ENCODE assay signal across 9 cellular contexts in genomic region chr5:143398451-143399237, GRCh38. TPM values are rescaled to one million over a fixed set of nuclear protein-coding genes. Genes with fewer than 3 reads are reported as not detected.
DNase-seq lines count a peak whose midpoint lies in the region; ATAC-seq, FAIRE-seq and TF ChIP-seq lines count a peak whose summit lies in the region.
"Had no signal": no experiment of that assay in that cellular context is flagged by ENCODE, and none has a peak within 500 bp of the region (broad histone marks: within the 10 kb centered on the region; RNA-seq: fewer than 3 reads in every experiment).

No MANE protein-coding gene starts in this region.

- H3K36me3 ChIP-seq in GM23248 (ENCODE audit: low read depth) (peaks cover 25% of the 10 kb centered on the region), colonic mucosa (no peaks in the 10 kb centered on the region)

- ATAC-seq in A549 (no peak), memory B cell (ENCODE audit: low read depth) (no peak), GM21528 (IDR thresholded peaks at IDR 0.05; ENCODE audit: low FRiP score, unreplicated experiment) (no peak), GM19324 (IDR thresholded peaks at IDR 0.05; ENCODE audit: low FRiP score, unreplicated experiment) (no peak)

- no peak for TF ChIP-seq RAD21 in A549 (conservative IDR thresholded peaks at IDR 0.05 in 1 of 2, IDR thresholded peaks at IDR 0.05 in 1 of 2)

- DNase-seq in A549 (ENCODE audit: low read depth in 1 of 2, low spot score in 1 of 2) = no peak
- peak; percentile 54 for DNase-seq in GM23248
- DNase-seq in memory B cell (ENCODE audit: low spot score in 2 of 2) = no peak
- DNase-seq in colonic mucosa = no peak
- no peak for DNase-seq in cortex of kidney (lab: John Stamatoyannopoulos, UW)
- DNase-seq: NCI-H774 had no signal

- peaks cover 15% of the 10 kb centered on the region for H4K20me1 ChIP-seq in GM23248 (ENCODE audit: insufficient read depth)

- no peak for TF ChIP-seq POLR2A in A549 (IDR thresholded peaks at IDR 0.05; ENCODE audit: low read length)

- H3K4me1 ChIP-seq in A549 = peaks cover 19% of the 10 kb centered on the region
- H3K4me1 ChIP-seq in GM23248 (ENCODE audit: insufficient read depth) = peaks cover 25% of the 10 kb centered on the region
- no peaks in the 10 kb centered on the region for H3K4me1 ChIP-seq in colonic mucosa

- H3F3A ChIP-seq in GM23248 (ENCODE audit: insufficient read depth) = peaks cover 39% of the 10 kb centered on the region

- in situ Hi-C loops in GM23248 (cut with MboI) = loop anchor here (10.0 kb wide), 2 partner anchors 374 to 474 kb away; no protein-coding TSS in a partner anchor

- no peaks in the 10 kb centered on the region for H3K27me3 Mint-ChIP-seq in memory B cell

- 3% methylated on average over 8 of the region's 8 CpGs for WGBS in A549 (ENCODE audit: missing lambda C conversion rate)
- 0 to 2% methylated on average over 8 of the region's 8 CpGs for WGBS in GM23248 (ENCODE audit: low coverage in 1 of 2, low lambda C conversion rate in 2 of 2, missing lambda C conversion rate in 2 of 2), 2 experiments

- peak overlapping the region; percentile 89 for H3K4me3 Mint-ChIP-seq in memory B cell

- intact Hi-C loops in colonic mucosa (cut with DNase I) = no loop called here

- no peak for TF ChIP-seq CTCF in A549 (IDR thresholded peaks at IDR 0.05)
- TF ChIP-seq CTCF in colonic mucosa (IDR thresholded peaks at IDR 0.05) = no peak

- TF ChIP-seq EP300 in A549 (IDR thresholded peaks at IDR 0.05) = no peak

- H3K27ac ChIP-seq in A549 (peak overlapping the region; percentile 79 to 96), GM23248 (peak overlapping the region; percentile 98), angular gyrus (ENCODE audit: low read depth, low read length) (peak overlapping the region; percentile 44), colonic mucosa (no peak overlapping the region)

- FAIRE-seq in A549 (lab: Jason Lieb, UNC) = no peak

- no peak overlapping the region for H2AFZ ChIP-seq in GM23248

- no peaks in the 10 kb centered on the region for H3K27me3 ChIP-seq in GM23248 (replicated peaks; ENCODE audit: insufficient read depth)
- no peaks in the 10 kb centered on the region for H3K27me3 ChIP-seq in colonic mucosa

- CTCF ChIA-PET in A549 (lab: Yijun Ruan, JAX) = interaction anchor here (1.0 to 1.3 kb wide), 2 partner anchors 109 to 293 kb away, joined by 3 to 5 read pairs; no protein-coding TSS in a partner anchor

- peaks cover 98% of the 10 kb centered on the region for H3K79me2 ChIP-seq in GM23248 (ENCODE audit: insufficient read depth)

- peaks cover 44% of the 10 kb centered on the region for H3K4me1 Mint-ChIP-seq in memory B cell

- peak overlapping the region; percentile 86 for H3K4me3 ChIP-seq in A549
- peak overlapping the region; percentile 99 for H3K4me3 ChIP-seq in GM23248
- no peak overlapping the region for H3K4me3 ChIP-seq in colonic mucosa

- H3K9me3 Mint-ChIP-seq in memory B cell = no peaks in the 10 kb centered on the region

- peaks cover 5% of the 10 kb centered on the region for H3K36me3 Mint-ChIP-seq in memory B cell

- H3K9me2 ChIP-seq in GM23248 (ENCODE audit: insufficient read depth) = no peaks in the 10 kb centered on the region

- peak overlapping the region; percentile 31 for H3K27ac Mint-ChIP-seq in memory B cell

- H3K9ac ChIP-seq in GM23248 = peak overlapping the region; percentile 99
- H3K9ac ChIP-seq in colonic mucosa (ENCODE audit: low read depth in 2 of 2, low read length in 2 of 2) = peak overlapping the region in 1 of 2 donors; percentile 21

- H3K4me2 ChIP-seq in A549 (peak overlapping the region; percentile 88), GM23248 (ENCODE audit: unreplicated experiment) (peak overlapping the region; percentile 95)

- H3K9me3 ChIP-seq in A549 (no peaks in the 10 kb centered on the region), GM23248 (ENCODE audit: low read depth) (no peaks in the 10 kb centered on the region), colonic mucosa (no peaks in the 10 kb centered on the region)

- POLR2A ChIA-PET in A549 (lab: Yijun Ruan, JAX) = interaction anchor here (0.5 to 0.6 kb wide), 3 partner anchors 397 to 570 kb away, joined by 4 to 7 read pairs (median 5); no protein-coding TSS in a partner anchor

TF ChIP-seq in A549, 52 proteins besides CTCF, POLR2A, EP300 and RAD21:
- TF ChIP-seq TP53 (CRISPR knock-in tag; IDR thresholded peaks at IDR 0.05) (no peak), HOXB13 (CRISPR knock-in tag; IDR thresholded peaks at IDR 0.05; ENCODE audit: low read depth) (no peak), CHD4 (IDR thresholded peaks at IDR 0.05; ENCODE audit: borderline replicate concordance) (no peak), CEBPB (IDR thresholded peaks at IDR 0.05) (no peak), RARB (CRISPR knock-in tag; IDR thresholded peaks at IDR 0.05) (peak; percentile 59; the same call in 1 of the 2 replicates), HOXA7 (CRISPR knock-in tag; IDR thresholded peaks at IDR 0.05) (no peak), NR3C1 (IDR thresholded peaks at IDR 0.05) (no peak), RNF2 (IDR thresholded peaks at IDR 0.05; ENCODE audit: borderline replicate concordance, low read depth) (no peak), ATOH8 (CRISPR knock-in tag; IDR thresholded peaks at IDR 0.05; ENCODE audit: low read depth) (peak; percentile 24; the same call in 1 of the 2 replicates), HOXB5 (CRISPR knock-in tag; IDR thresholded peaks at IDR 0.05) (peak; percentile 47; the same call in 1 of the 2 replicates), TFCP2L1 (CRISPR knock-in tag; IDR thresholded peaks at IDR 0.05) (peak; percentile 66; the same call in 1 of the 2 replicates)

RNA-seq across cellular contexts. Expression of gene NR3C1, which starts 4.8 kb away (rescaled TPM):
- 73.0 and 79.5 TPM in 2 replicates for polyA plus RNA-seq in A549 (2011; rRNA removed)
- polyA plus RNA-seq in A549 (2012; cell fraction: cytosol; rRNA removed) = 14.9 and 18.7 TPM in 2 replicates
- 10.0 and 13.8 TPM in 2 replicates for polyA plus RNA-seq in A549 (2012; cell fraction: nucleus; rRNA removed)
- polyA plus RNA-seq in A549 (2017; fragmentation: RNase III; extraction: RNeasy Plus Mini Kit Qiagen cat#74134 plus additional on column Dnase treatment) = 46.5 to 48.8 TPM (median 48.2 TPM) in 3 replicates
- 82.2 and 84.0 TPM in 2 replicates for polyA minus RNA-seq in A549 (2011; rRNA and poly(A)+ RNA removed)
- 121 and 125 TPM in 2 replicates for total RNA-seq in GM23248 (2014; rRNA removed; shearing (Covaris generic))
- polyA plus RNA-seq in GM23248 (2016; fragmentation: Nextera tagmentation; extraction: Ambion mirVana) = 100 and 103 TPM in 2 replicates
- total RNA-seq in colonic mucosa = 10 to 100 TPM; 13.0 to 23.5 TPM
